12 cellular contexts compared by ENCODE assay signal in genomic region chr21:38798481-38798882, GRCh38. TPM values are rescaled to one million over a fixed set of nuclear protein-coding genes. Genes with fewer than 3 reads are reported as not detected.
A peak's percentile ranks its signal among the peaks of the same experiment; 100 is the strongest.
DNase-seq lines count a peak whose midpoint lies in the region.
"Had no signal": no experiment of that assay in that cellular context is flagged by ENCODE, and none has a peak within 500 bp of the region (broad histone marks: within the 10 kb centered on the region; RNA-seq: fewer than 3 reads in every experiment).

No MANE protein-coding gene starts in this region.

- peaks cover 16 to 29% of the 10 kb centered on the region in 2 experiments for H3K4me1 ChIP-seq in trophoblast cell (ENCODE audit: control insufficient read depth in 1 of 2, insufficient read depth in 2 of 2, low read length in 2 of 2)
- H3K4me1 ChIP-seq in Karpas-422 (ENCODE audit: low read length), result peaks cover 6% of the 10 kb centered on the region; the same call in 1 of the 2 replicates
- H3K4me1 ChIP-seq: ascending aorta, gastroesophageal sphincter had no signal

- H3K27me3 ChIP-seq in trophoblast cell (ENCODE audit: insufficient read depth, low read length) (no peaks in the 10 kb centered on the region), Karpas-422 (ENCODE audit: low read length) (no peaks in the 10 kb centered on the region)
- H3K27me3 ChIP-seq: ascending aorta, BLaER1, gastroesophageal sphincter had no signal

- peaks cover 31% of the 10 kb centered on the region for H3K4me1 Mint-ChIP-seq in activated T-helper 2 cell treated with anti-CD3 and anti-CD28 coated beads, Interferon-gamma antibody, Interleukin-2, Interleukin-4, amounts not matched to agents 10 μg/mL and 5 μg/mL and 100 μg/mL, durations not matched to agents 14 hours and 24 hours and 36 hours (ENCODE audit: low read depth)

- peak overlapping the region; percentile 76 for H2BK120ac ChIP-seq in trophoblast cell (ENCODE audit: insufficient read depth, low read length, poor library complexity)

- peaks cover 19% of the 10 kb centered on the region for H3K79me1 ChIP-seq in trophoblast cell (ENCODE audit: low read length)

- H3K9me2 ChIP-seq in Karpas-422 (replicated peaks; ENCODE audit: insufficient read depth, low read length), result no peaks in the 10 kb centered on the region

- no peaks in the 10 kb centered on the region for H3K36me3 Mint-ChIP-seq in activated T-helper 2 cell treated with anti-CD3 and anti-CD28 coated beads, Interferon-gamma antibody, Interleukin-2, Interleukin-4, amounts not matched to agents 10 μg/mL and 5 μg/mL and 100 μg/mL, durations not matched to agents 14 hours and 24 hours and 36 hours (ENCODE audit: low read depth)

- H2AK5ac ChIP-seq in trophoblast cell (ENCODE audit: low read length), result no peak overlapping the region

- H3K9ac ChIP-seq in trophoblast cell (ENCODE audit: low read length) (no peak overlapping the region), Karpas-422 (ENCODE audit: low read length) (no peak overlapping the region)
- H3K9ac ChIP-seq: BLaER1 had no signal

- intact Hi-C loops in activated T-helper 2 cell treated with anti-CD3 and anti-CD28 coated beads, Interferon-gamma antibody, Interleukin-2, Interleukin-4, amounts not matched to agents 10 μg/mL and 5 μg/mL and 100 μg/mL, durations not matched to agents 14 hours and 24 hours and 36 hours (cut with micrococcal nuclease), result no loop called here

- H4K12ac ChIP-seq in trophoblast cell (ENCODE audit: low read depth, low read length), result no peak overlapping the region

- no peaks in the 10 kb centered on the region for H4K20me1 ChIP-seq in Karpas-422 (ENCODE audit: insufficient read depth, low read depth, low read length)
- H4K20me1 ChIP-seq: BLaER1 had no signal

- no CpG with 5 or more reads among the region's 7 CpGs for WGBS in trophoblast cell (ENCODE audit: extremely low coverage, insufficient coverage, insufficient read length)

- H3K79me2 ChIP-seq in trophoblast cell (ENCODE audit: control insufficient read depth, insufficient read depth, low read length, poor library complexity), result no peaks in the 10 kb centered on the region
- H3K79me2 ChIP-seq in Karpas-422 (ENCODE audit: low read length), result no peaks in the 10 kb centered on the region

- H3K36me3 ChIP-seq in trophoblast cell (ENCODE audit: control insufficient read depth in 1 of 2, insufficient read depth in 2 of 2, low read length in 2 of 2), result no peaks in the 10 kb centered on the region
- H3K36me3 ChIP-seq in Karpas-422 (ENCODE audit: insufficient read depth, low read length), result no peaks in the 10 kb centered on the region
- H3K36me3 ChIP-seq: ascending aorta, BLaER1, gastroesophageal sphincter had no signal

- H3K9me3 ChIP-seq in trophoblast cell (ENCODE audit: insufficient read depth, low read depth, low read length) (no peaks in the 10 kb centered on the region), Karpas-422 (ENCODE audit: low read length) (no peaks in the 10 kb centered on the region)
- H3K9me3 ChIP-seq: ascending aorta, gastroesophageal sphincter had no signal

- no peak overlapping the region for H3K18ac ChIP-seq in trophoblast cell (ENCODE audit: low read length)

- no peak overlapping the region for H3K14ac ChIP-seq in trophoblast cell (ENCODE audit: low read length)

- H2AFZ ChIP-seq in trophoblast cell (ENCODE audit: insufficient read depth, low read length, poor library complexity), result peak overlapping the region; percentile 37
- H2AFZ ChIP-seq in Karpas-422 (ENCODE audit: low read length), result no peak overlapping the region

- peak overlapping the region; percentile 39 for H2BK12ac ChIP-seq in trophoblast cell (ENCODE audit: low read length)

- H3K4me3 ChIP-seq in trophoblast cell (ENCODE audit: low read depth, low read length) (no peak overlapping the region), Karpas-422 (ENCODE audit: low read length) (no peak overlapping the region)
- H3K4me3 ChIP-seq: ascending aorta, BLaER1, gastroesophageal sphincter had no signal

- peak; percentile 44 to 54 for DNase-seq in activated CD4-positive, alpha-beta T cell treated with anti-CD3 and anti-CD28 coated beads, Interleukin-2, amount 50 U/mL, for 48 hours
- no peak for DNase-seq in activated CD4-positive, alpha-beta T cell treated with anti-CD3 and anti-CD28 coated beads for 1 hour
- DNase-seq in HPDE6-E6E7 (ENCODE audit: extremely low spot score), result peak; percentile 84
- DNase-seq in activated T-helper 2 cell treated with anti-CD3 and anti-CD28 coated beads, Interferon-gamma antibody, Interleukin-2, Interleukin-4, amounts not matched to agents 10 μg/mL and 5 μg/mL and 100 μg/mL, durations not matched to agents 14 hours and 24 hours and 36 hours (ENCODE audit: low spot score), result no peak
- peak; percentile 96 to 98 for DNase-seq in trophoblast cell
- no peak for DNase-seq in Karpas-422
- DNase-seq in AG08395 (ENCODE audit: low spot score), result no peak
- no peak for DNase-seq in hippocampal formation (lab: John Stamatoyannopoulos, UW)
- DNase-seq: NCI-H1694 treated with DMSO at 0.1 percent for 48 hours had no signal

- H3K23ac ChIP-seq in trophoblast cell (ENCODE audit: low read length), result no peak overlapping the region

- H3K4me2 ChIP-seq in trophoblast cell (ENCODE audit: low read length) (no peak overlapping the region), Karpas-422 (ENCODE audit: low read depth, low read length, poor library complexity, severe bottlenecking) (no peak overlapping the region)
- H3K4me2 ChIP-seq: BLaER1 had no signal

- no peaks in the 10 kb centered on the region for H3K27me3 Mint-ChIP-seq in activated T-helper 2 cell treated with anti-CD3 and anti-CD28 coated beads, Interferon-gamma antibody, Interleukin-2, Interleukin-4, amounts not matched to agents 10 μg/mL and 5 μg/mL and 100 μg/mL, durations not matched to agents 14 hours and 24 hours and 36 hours (ENCODE audit: low read depth)

- H3K27ac ChIP-seq in trophoblast cell (ENCODE audit: low read depth, low read length), result peak overlapping the region; percentile 65
- H3K27ac ChIP-seq in Karpas-422 (ENCODE audit: low read length), result no peak overlapping the region
- H3K27ac ChIP-seq: ascending aorta, BLaER1, gastroesophageal sphincter had no signal

- H3K9me3 Mint-ChIP-seq in activated T-helper 2 cell treated with anti-CD3 and anti-CD28 coated beads, Interferon-gamma antibody, Interleukin-2, Interleukin-4, amounts not matched to agents 10 μg/mL and 5 μg/mL and 100 μg/mL, durations not matched to agents 14 hours and 24 hours and 36 hours, result no peaks in the 10 kb centered on the region

- peak overlapping the region; percentile 59 for H2BK5ac ChIP-seq in trophoblast cell (ENCODE audit: low read depth, low read length, poor library complexity)

- peak overlapping the region; percentile 90 for H4K91ac ChIP-seq in trophoblast cell (ENCODE audit: low read depth, low read length)

- peak overlapping the region; percentile 41 for H3K4ac ChIP-seq in trophoblast cell (ENCODE audit: low read depth, low read length)

- H4K8ac ChIP-seq in trophoblast cell (ENCODE audit: low read depth, low read length), result no peak overlapping the region

- peak overlapping the region; percentile 34 for H3K27ac Mint-ChIP-seq in activated T-helper 2 cell treated with anti-CD3 and anti-CD28 coated beads, Interferon-gamma antibody, Interleukin-2, Interleukin-4, amounts not matched to agents 10 μg/mL and 5 μg/mL and 100 μg/mL, durations not matched to agents 14 hours and 24 hours and 36 hours

- no peak overlapping the region for H3K4me3 Mint-ChIP-seq in activated T-helper 2 cell treated with anti-CD3 and anti-CD28 coated beads, Interferon-gamma antibody, Interleukin-2, Interleukin-4, amounts not matched to agents 10 μg/mL and 5 μg/mL and 100 μg/mL, durations not matched to agents 14 hours and 24 hours and 36 hours (ENCODE audit: low read depth)

RNA-seq across cellular contexts. Expression of gene ETS2, which starts 7.2 kb away (rescaled TPM):
- total RNA-seq in activated T-helper 2 cell treated with anti-CD3 and anti-CD28 coated beads, Interferon-gamma antibody, Interleukin-2, Interleukin-4, amounts not matched to agents 10 μg/mL and 5 μg/mL and 100 μg/mL, durations not matched to agents 14 hours and 24 hours and 36 hours, result 62.8 and 63.9 TPM in 2 replicates
- polyA plus RNA-seq in trophoblast cell (2013), result 17.3 and 18.1 TPM in 2 replicates
- 12.9 and 14.3 TPM in 2 replicates for total RNA-seq in Karpas-422 (2014; rRNA removed; shearing (Covaris generic); ENCODE audit: low replicate concordance)

Comparison
In these comparisons a context has a peak if more than half of its experiments do, and no peak if none do; other contexts are left out.
1. DNase-seq: peak in activated CD4-positive, alpha-beta T cell treated with anti-CD3 and anti-CD28 coated beads, Interleukin-2, amount 50 U/mL, for 48 hours (2 of 2), HPDE6-E6E7 (single experiment) and trophoblast cell (2 of 2); none in activated CD4-positive, alpha-beta T cell treated with anti-CD3 and anti-CD28 coated beads for 1 hour (single experiment), activated T-helper 2 cell treated with anti-CD3 and anti-CD28 coated beads, Interferon-gamma antibody, Interleukin-2, Interleukin-4, amounts not matched to agents 10 μg/mL and 5 μg/mL and 100 μg/mL, durations not matched to agents 14 hours and 24 hours and 36 hours (single experiment), Karpas-422 (single experiment), AG08395 (single experiment) and hippocampal formation (0 of 2).